Comparison of ENCODE assay signal across 8 cellular contexts in the genomic region with DNA sequence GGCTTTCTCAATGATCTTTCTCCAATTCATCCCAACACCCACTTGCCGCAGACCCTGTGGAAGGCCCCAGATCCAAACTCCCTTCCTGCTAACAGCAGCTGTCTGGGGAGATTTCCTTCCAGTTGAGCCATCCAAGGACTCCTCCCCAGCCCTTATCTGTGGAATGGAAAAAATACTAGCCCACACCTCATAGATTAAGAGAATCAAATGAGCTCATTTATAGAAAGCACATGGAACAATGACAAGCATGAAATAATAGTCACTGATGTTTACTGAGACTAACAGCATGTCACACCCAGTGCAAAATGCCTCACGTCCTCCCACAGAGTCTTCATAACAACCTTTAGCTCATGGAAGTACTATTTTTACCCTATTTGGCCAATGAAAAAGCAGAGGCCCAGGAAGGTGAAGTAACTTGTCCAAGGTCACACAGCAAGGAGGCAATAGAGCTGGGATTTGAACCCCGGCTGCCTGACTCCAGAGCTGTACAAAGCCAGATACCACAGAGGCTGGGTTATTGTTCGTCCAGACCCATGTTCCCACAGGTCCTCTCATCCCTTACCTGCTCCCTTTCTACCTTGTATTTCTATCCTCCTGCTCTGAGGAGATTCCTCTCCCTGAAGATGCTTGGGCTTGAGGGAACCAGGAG. TPM values are rescaled to one million over a fixed set of nuclear protein-coding genes. Genes with fewer than 3 reads are reported as not detected.
DNase-seq lines count a peak whose midpoint lies in the region; ATAC-seq, FAIRE-seq and TF ChIP-seq lines count a peak whose summit lies in the region.
"Had no signal": no experiment of that assay in that cellular context is flagged by ENCODE, and none has a peak within 500 bp of the region (broad histone marks: within the 10 kb centered on the region; RNA-seq: fewer than 3 reads in every experiment).

No MANE protein-coding gene starts in this region.

- no peak for TF ChIP-seq CTCF in left ventricle myocardium inferior (IDR thresholded peaks at IDR 0.05; ENCODE audit: borderline replicate concordance)

- intact Hi-C loops in left ventricle myocardium inferior (cut with micrococcal nuclease), result no loop called here

- peaks cover 56% of the 10 kb centered on the region for H3K4me1 ChIP-seq in left ventricle myocardium inferior

- peak; percentile 36 for ATAC-seq in activated T-helper 17 cell treated with anti-CD3 and anti-CD28 coated beads, Interleukin-2, amount 50 U/mL, for 72 hours (replicated peaks)
- no peak for ATAC-seq in GM19455 (IDR thresholded peaks at IDR 0.05; ENCODE audit: unreplicated experiment)

- H3K4me3 ChIP-seq in left ventricle myocardium inferior, result no peak overlapping the region

- DNase-seq in OCI-M1 (lab: John Stamatoyannopoulos, UW), result peak; percentile 52
- DNase-seq in left ventricle myocardium inferior, result no peak
- peak; percentile 60 for DNase-seq in stimulated activated CD8-positive, alpha-beta memory T cell treated with anti-CD3 and anti-CD28 coated beads, Interleukin-4, amount 100 ng/mL, for 48 hours
- DNase-seq in pons (ENCODE audit: low spot score), result no peak
- no peak for DNase-seq in RCC 7860 (ENCODE audit: low spot score)

- no peaks in the 10 kb centered on the region for H3K9me3 ChIP-seq in left ventricle myocardium inferior (replicated peaks)

- peaks cover 68% of the 10 kb centered on the region for H3K36me3 Mint-ChIP-seq in activated T-helper 17 cell treated with anti-CD3 and anti-CD28 coated beads, Interleukin-2, amount 50 U/mL, for 72 hours (ENCODE audit: low read depth)

- peak overlapping the region; percentile 84 for H3K27ac ChIP-seq in left ventricle myocardium inferior (replicated peaks)

- H3K9me3 Mint-ChIP-seq in activated T-helper 17 cell treated with anti-CD3 and anti-CD28 coated beads, Interleukin-2, amount 50 U/mL, for 72 hours, result peaks cover 11% of the 10 kb centered on the region

- no peaks in the 10 kb centered on the region for H3K36me3 ChIP-seq in left ventricle myocardium inferior

- no peaks in the 10 kb centered on the region for H3K27me3 ChIP-seq in left ventricle myocardium inferior (ENCODE audit: low read depth)

- no peaks in the 10 kb centered on the region for H3K27me3 Mint-ChIP-seq in activated T-helper 17 cell treated with anti-CD3 and anti-CD28 coated beads, Interleukin-2, amount 50 U/mL, for 72 hours

- FAIRE-seq in RCC 7860 (lab: Jason Lieb, UNC), result no peak

- H3K4me3 Mint-ChIP-seq in activated T-helper 17 cell treated with anti-CD3 and anti-CD28 coated beads, Interleukin-2, amount 50 U/mL, for 72 hours, result peak overlapping the region; percentile 96

- peaks cover 66% of the 10 kb centered on the region for H3K4me1 Mint-ChIP-seq in activated T-helper 17 cell treated with anti-CD3 and anti-CD28 coated beads, Interleukin-2, amount 50 U/mL, for 72 hours

- H3K27ac Mint-ChIP-seq in activated T-helper 17 cell treated with anti-CD3 and anti-CD28 coated beads, Interleukin-2, amount 50 U/mL, for 72 hours, result peak overlapping the region; percentile 99

RNA-seq across cellular contexts. Expression of a gene that starts 23.4 kb away (rescaled TPM):
- total RNA-seq in activated T-helper 17 cell treated with anti-CD3 and anti-CD28 coated beads, Interleukin-2, amount 50 U/mL, for 72 hours, result 1 to 10 TPM in 1 of 2 donors, under 1 TPM in 1; 0.56 to 2.3 TPM
- 26.3 TPM for total RNA-seq in left ventricle myocardium inferior
- total RNA-seq: NCI-H460 had no signal

Comparison
In these comparisons a context has a peak if more than half of its experiments do, and no peak if none do; other contexts are left out.
1. DNase-seq: peak in OCI-M1 (single experiment) and stimulated activated CD8-positive, alpha-beta memory T cell treated with anti-CD3 and anti-CD28 coated beads, Interleukin-4, amount 100 ng/mL, for 48 hours (single experiment); none in left ventricle myocardium inferior (single experiment), pons (single experiment) and RCC 7860 (single experiment).